In genomic region chr14:58533417-58533816, GRCh38 we compare ENCODE assay signal across 10 cellular contexts.
DNase-seq lines count a peak whose midpoint lies in the region; ATAC-seq, FAIRE-seq and TF ChIP-seq lines count a peak whose summit lies in the region.
"Had no signal": no experiment of that assay in that cellular context is flagged by ENCODE, and none has a peak within 500 bp of the region (broad histone marks: within the 10 kb centered on the region; RNA-seq: fewer than 3 reads in every experiment).

No MANE protein-coding gene starts in this region.

- FAIRE-seq in kidney (lab: Jason Lieb, UNC), result no peak

- no peaks in the 10 kb centered on the region for H3K9me3 ChIP-seq in kidney (ENCODE audit: control insufficient read depth in 1 of 2, low read length in 2 of 2)

- in situ Hi-C loops in SK-MEL-5 (cut with HindIII; ENCODE audit: low pct_unique_long_range_greater_than_20kb, low sequenced_read_pairs), result no loop called here

- no peaks in the 10 kb centered on the region for H3K9me3 Mint-ChIP-seq in endothelial cell (ENCODE audit: unreplicated experiment)
- H3K9me3 Mint-ChIP-seq: activated naive CD4-positive, alpha-beta T cell treated with anti-CD3 and anti-CD28 coated beads, Interleukin-2, amount 50 U/mL, for 24 hours had no signal

- peak overlapping the region; percentile 88 for H3K27ac Mint-ChIP-seq in endothelial cell (ENCODE audit: unreplicated experiment)
- H3K27ac Mint-ChIP-seq: activated naive CD4-positive, alpha-beta T cell treated with anti-CD3 and anti-CD28 coated beads, Interleukin-2, amount 50 U/mL, for 24 hours; stimulated activated naive B cell treated with anti-CD40 and anti-IgM and Interleukin-4, amounts not matched to agents 10 μg/mL and 1 μg/mL and 100 μg/mL, for 72 hours had no signal

- ATAC-seq in GM18517 (IDR thresholded peaks at IDR 0.05; ENCODE audit: unreplicated experiment), result no peak
- ATAC-seq: stimulated activated naive B cell treated with anti-CD40 and anti-IgM and Interleukin-4, amounts not matched to agents 10 μg/mL and 1 μg/mL and 100 μg/mL, for 72 hours had no signal

- intact Hi-C loops in kidney (cut with DNase I), result no loop called here

- no peaks in the 10 kb centered on the region for H3K27me3 Mint-ChIP-seq in endothelial cell (ENCODE audit: unreplicated experiment)
- H3K27me3 Mint-ChIP-seq: activated naive CD4-positive, alpha-beta T cell treated with anti-CD3 and anti-CD28 coated beads, Interleukin-2, amount 50 U/mL, for 24 hours; stimulated activated naive B cell treated with anti-CD40 and anti-IgM and Interleukin-4, amounts not matched to agents 10 μg/mL and 1 μg/mL and 100 μg/mL, for 72 hours had no signal

- TF ChIP-seq CTCF in endothelial cell (IDR thresholded peaks at IDR 0.05; ENCODE audit: unreplicated experiment) (no peak), kidney (IDR thresholded peaks at IDR 0.05; ENCODE audit: borderline replicate concordance, extremely low read depth, insufficient read depth) (no peak)

- H3K4me1 ChIP-seq in kidney (ENCODE audit: control insufficient read depth in 1 of 2, insufficient read depth in 1 of 2, low read depth in 1 of 2, low read length in 2 of 2), result no peaks in the 10 kb centered on the region

- H3K36me3 ChIP-seq in kidney (ENCODE audit: control insufficient read depth in 1 of 2, insufficient read depth in 2 of 2, low read length in 2 of 2), result no peaks in the 10 kb centered on the region
- H3K36me3 ChIP-seq: WERI-Rb-1 had no signal

- H3K27ac ChIP-seq in substantia nigra (ENCODE audit: low read depth, low read length, poor library complexity, severe bottlenecking), result peak overlapping the region; percentile 37
- no peak overlapping the region for H3K27ac ChIP-seq in kidney (ENCODE audit: low read depth in 2 of 2, low read length in 2 of 2)
- H3K27ac ChIP-seq: WERI-Rb-1 had no signal

- H3K4me3 ChIP-seq in kidney (ENCODE audit: low read length in 2 of 2), result no peak overlapping the region

- no peak overlapping the region for H3K9ac ChIP-seq in kidney (ENCODE audit: low read length in 2 of 2)

- DNase-seq in SK-MEL-5 (ENCODE audit: low read depth, low spot score), result peak; percentile 88
- peak; percentile 28 for DNase-seq in endothelial cell (ENCODE audit: low spot score)
- peak; percentile 89 for DNase-seq in medulla oblongata (ENCODE audit: extremely low spot score)
- peak in 46 of 49 donors; percentile 1 to 75 (median 32) for DNase-seq in substantia nigra (lab: John Stamatoyannopoulos, UW)
- DNase-seq in kidney, result no peak
- no peak for DNase-seq in NCI-H187 (lab: John Stamatoyannopoulos, UW)
- DNase-seq: stimulated activated naive B cell treated with anti-CD40 and anti-IgM and Interleukin-4, amounts not matched to agents 10 μg/mL and 1 μg/mL and 100 μg/mL, for 72 hours; WERI-Rb-1 had no signal

- H3K36me3 Mint-ChIP-seq in endothelial cell (ENCODE audit: low read depth, unreplicated experiment), result peaks cover 6% of the 10 kb centered on the region

- H3K4me1 Mint-ChIP-seq in endothelial cell (ENCODE audit: unreplicated experiment), result peaks cover 21% of the 10 kb centered on the region

- no peak overlapping the region for H3K4me3 Mint-ChIP-seq in endothelial cell (ENCODE audit: unreplicated experiment)
- H3K4me3 Mint-ChIP-seq: activated naive CD4-positive, alpha-beta T cell treated with anti-CD3 and anti-CD28 coated beads, Interleukin-2, amount 50 U/mL, for 24 hours; stimulated activated naive B cell treated with anti-CD40 and anti-IgM and Interleukin-4, amounts not matched to agents 10 μg/mL and 1 μg/mL and 100 μg/mL, for 72 hours had no signal

Comparison
In these comparisons a context has a peak if more than half of its experiments do, and no peak if none do; other contexts are left out.
1. DNase-seq: peak in SK-MEL-5 (single experiment), endothelial cell (single experiment), medulla oblongata (single experiment) and substantia nigra (46 of 49); none in kidney (single experiment) and NCI-H187 (0 of 2).